ENCODE assay signal across 23 cellular contexts in genomic region chr11:101817536-101817935, GRCh38.
DNase-seq lines count a peak whose midpoint lies in the region; ATAC-seq and TF ChIP-seq lines count a peak whose summit lies in the region.
"Had no signal": no experiment of that assay in that cellular context is flagged by ENCODE, and none has a peak within 500 bp of the region (broad histone marks: within the 10 kb centered on the region; RNA-seq: fewer than 3 reads in every experiment).

No MANE protein-coding gene starts in this region.

- DNase-seq in AG10803 (ENCODE audit: low read depth) (peak; percentile 42), PC-9 (no peak), fibroblast of gingiva (ENCODE audit: low read depth) (peak; percentile 90), osteocyte (ENCODE audit: extremely low spot score, unreplicated experiment) (no peak), T-cell (no peak)
- DNase-seq in effector CD4-positive, alpha-beta T cell: no peak
- no peak for DNase-seq in activated CD4-positive, CD25-positive, alpha-beta regulatory T cell (lab: John Stamatoyannopoulos, UW)
- DNase-seq: CD4-positive, CD25-positive, alpha-beta regulatory T cell; DMS79; HCEC 1CT; KG1; NCI-H1105; NCI-H146; NCI-H2029; NCI-H2227 treated with DMSO at 0.1 percent for 48 hours; NCI-H510A; NCI-H774; NK-92 treated with Interleukin-12 subunit alpha and Interleukin-12 subunit beta, amount 100 ng/mL, for 24 hours had no signal

- H3K36me3 Mint-ChIP-seq in osteocyte (ENCODE audit: unreplicated experiment) (peaks cover 2% of the 10 kb centered on the region), T-cell (no peaks in the 10 kb centered on the region)
- H3K36me3 Mint-ChIP-seq: CD4-positive, CD25-positive, alpha-beta regulatory T cell had no signal

- no peaks in the 10 kb centered on the region for H3F3A ChIP-seq in PC-9 (ENCODE audit: insufficient read depth, low read depth)

- ATAC-seq in HG02759 (IDR thresholded peaks at IDR 0.05; ENCODE audit: unreplicated experiment) (no peak), T-cell (replicated peaks in 1 of 4) (no peak)
- ATAC-seq: A549, GM23338, Panc1 had no signal

- H3K27ac Mint-ChIP-seq in osteocyte (ENCODE audit: unreplicated experiment) (peak overlapping the region; percentile 89), T-cell (no peak overlapping the region)
- H3K27ac Mint-ChIP-seq: GM23338 had no signal

- H3K27ac ChIP-seq in PC-9: no peak overlapping the region
- H3K27ac ChIP-seq: A549, SJSA1 had no signal

- no peaks in the 10 kb centered on the region for H3K9me3 ChIP-seq in PC-9 (ENCODE audit: insufficient read depth, low read depth)
- H3K9me3 ChIP-seq: A549, SJSA1 had no signal

- no peak overlapping the region for H3K4me3 Mint-ChIP-seq in osteocyte (ENCODE audit: unreplicated experiment)
- no peak overlapping the region for H3K4me3 Mint-ChIP-seq in T-cell
- H3K4me3 Mint-ChIP-seq: CD4-positive, CD25-positive, alpha-beta regulatory T cell; GM23338 had no signal

- H3K4me1 ChIP-seq in PC-9 (replicated peaks; ENCODE audit: insufficient read depth): no peaks in the 10 kb centered on the region
- H3K4me1 ChIP-seq: A549, SJSA1 had no signal

- POLR2A ChIA-PET in PC-9 (lab: Charles Lee; ENCODE audit: unreplicated experiment) (no interaction called here), T-cell (lab: Charles Lee) (no interaction called here)

- H3K27me3 Mint-ChIP-seq in osteocyte (ENCODE audit: unreplicated experiment) (no peaks in the 10 kb centered on the region), T-cell (peaks cover 0 to 3% of the 10 kb centered on the region in 2 donors)
- H3K27me3 Mint-ChIP-seq: CD4-positive, CD25-positive, alpha-beta regulatory T cell had no signal

- H3K4me3 ChIP-seq in AG10803 (ENCODE audit: low read length) (no peak overlapping the region), PC-9 (no peak overlapping the region)
- H3K4me3 ChIP-seq: A549, GM23338, SJSA1 had no signal

- peaks cover 8% of the 10 kb centered on the region; the same call in 1 of the 2 replicates for H3K9me2 ChIP-seq in PC-9 (ENCODE audit: insufficient read depth)

- BruUV-seq in PC-9 (replicated peaks; lab: Mats Ljungman, UMichigan): no TSS peak

- intact Hi-C loops in PC-9 (cut with micrococcal nuclease; ENCODE audit: unreplicated experiment): no loop called here

- CTCF ChIA-PET in PC-9 (lab: Charles Lee): no interaction called here
- CTCF ChIA-PET in T-cell (lab: Charles Lee): no interaction called here

- H3K4me1 Mint-ChIP-seq in osteocyte (ENCODE audit: unreplicated experiment) (peaks cover 45% of the 10 kb centered on the region), T-cell (no peaks in the 10 kb centered on the region)
- H3K4me1 Mint-ChIP-seq: CD4-positive, CD25-positive, alpha-beta regulatory T cell; GM23338 had no signal

- no peaks in the 10 kb centered on the region for H4K20me1 ChIP-seq in PC-9 (ENCODE audit: insufficient read depth)

- no peak for TF ChIP-seq CTCF in AG10803 (conservative IDR thresholded peaks at IDR 0.05; ENCODE audit: low read length)
- TF ChIP-seq CTCF in PC-9 (conservative IDR thresholded peaks at IDR 0.05): no peak
- no peak for TF ChIP-seq CTCF in osteocyte (IDR thresholded peaks at IDR 0.05)

- no peak overlapping the region for H3K4me2 ChIP-seq in PC-9
- H3K4me2 ChIP-seq: A549, GM23338 had no signal

- no peaks in the 10 kb centered on the region for H3K36me3 ChIP-seq in PC-9 (ENCODE audit: low read depth)
- H3K36me3 ChIP-seq: SJSA1 had no signal

- H3K9me3 Mint-ChIP-seq in osteocyte (ENCODE audit: unreplicated experiment) (no peaks in the 10 kb centered on the region), T-cell (no peaks in the 10 kb centered on the region)
- H3K9me3 Mint-ChIP-seq: CD4-positive, CD25-positive, alpha-beta regulatory T cell; GM23338 had no signal

- no peaks in the 10 kb centered on the region for H3K79me2 ChIP-seq in PC-9 (ENCODE audit: low read depth)

- no peaks in the 10 kb centered on the region for H3K27me3 ChIP-seq in PC-9 (ENCODE audit: insufficient read depth, low read depth)
- H3K27me3 ChIP-seq: SJSA1 had no signal

- peak overlapping the region; percentile 19; the same call in 1 of the 2 replicates for H2AFZ ChIP-seq in PC-9

Comparison
In these comparisons a context has a peak if more than half of its experiments do, and no peak if none do; other contexts are left out.
1. DNase-seq: peak in AG10803 (single experiment) and fibroblast of gingiva (single experiment); none in PC-9 (0 of 2), osteocyte (single experiment), effector CD4-positive, alpha-beta T cell (single experiment), activated CD4-positive, CD25-positive, alpha-beta regulatory T cell (0 of 4) and T-cell (0 of 34).